Comparison of ENCODE assay signal across 14 cellular contexts in the genomic region with DNA sequence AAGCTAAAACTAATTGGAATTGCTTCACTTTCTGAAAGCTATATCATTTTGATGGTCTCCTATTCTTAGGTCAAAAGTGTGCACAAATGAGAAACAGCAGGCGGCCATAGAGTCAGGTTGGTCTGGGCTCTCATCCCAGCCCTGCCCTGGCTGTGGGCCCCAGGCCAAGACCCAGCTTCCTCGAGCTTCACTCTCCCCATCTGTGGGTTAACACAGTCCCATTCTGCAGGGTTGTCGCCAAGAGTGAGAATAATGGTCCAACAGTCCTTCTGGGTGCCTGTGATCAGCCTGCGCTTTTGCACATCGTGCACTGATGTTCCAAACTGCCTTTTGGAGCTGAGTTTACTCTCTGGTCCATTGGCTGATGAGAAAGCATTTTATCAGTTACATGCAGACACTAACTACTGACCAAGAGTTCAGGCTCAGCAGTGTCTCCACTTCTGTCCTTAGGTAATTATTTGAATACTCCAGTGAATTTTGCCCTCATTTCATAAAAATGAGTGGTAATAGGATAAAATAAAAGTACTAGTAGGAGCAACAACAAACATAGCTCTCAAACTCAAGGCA.
DNase-seq lines count a peak whose midpoint lies in the region; ATAC-seq, FAIRE-seq and TF ChIP-seq lines count a peak whose summit lies in the region.
"Had no signal": no experiment of that assay in that cellular context is flagged by ENCODE, and none has a peak within 500 bp of the region (broad histone marks: within the 10 kb centered on the region; RNA-seq: fewer than 3 reads in every experiment).

No MANE protein-coding gene starts in this region.

- TF ChIP-seq CTCF in A673 (conservative IDR thresholded peaks at IDR 0.05; ENCODE audit: low read depth, low read length) (no peak), lower lobe of right lung (IDR thresholded peaks at IDR 0.05) (no peak)

- no peaks in the 10 kb centered on the region for H3K9me3 ChIP-seq in A673 (ENCODE audit: low read depth, low read length, poor library complexity, severe bottlenecking)
- no peaks in the 10 kb centered on the region for H3K9me3 ChIP-seq in lower lobe of right lung

- no peak for FAIRE-seq in RCC 7860 (lab: Jason Lieb, UNC)

- no peak overlapping the region for H3K27ac ChIP-seq in A673 (ENCODE audit: low read depth, low read length, poor library complexity, severe bottlenecking)
- H3K27ac ChIP-seq in lower lobe of right lung = no peak overlapping the region

- H3K27me3 ChIP-seq in A673 (replicated peaks; ENCODE audit: insufficient read depth, low read depth, low read length, poor library complexity) (no peaks in the 10 kb centered on the region), lower lobe of right lung (ENCODE audit: low read depth) (no peaks in the 10 kb centered on the region)

- H3K36me3 ChIP-seq in A673 (ENCODE audit: insufficient read depth, low read length, poor library complexity, severe bottlenecking) = no peaks in the 10 kb centered on the region
- peaks cover 25% of the 10 kb centered on the region for H3K36me3 ChIP-seq in lower lobe of right lung

- CTCF ChIA-PET in A673 (lab: Charles Lee) = no interaction called here

- BruUV-seq in A673 (replicated peaks; lab: Mats Ljungman, UMichigan) = no TSS peak

- H3K4me3 ChIP-seq in A673 (ENCODE audit: low read depth, low read length, poor library complexity, severe bottlenecking) (no peak overlapping the region), lower lobe of right lung (no peak overlapping the region)

- H3K4me1 ChIP-seq in A673 (ENCODE audit: insufficient read depth, low read length, poor library complexity, severe bottlenecking) (peaks cover 25% of the 10 kb centered on the region), lower lobe of right lung (peaks cover 14% of the 10 kb centered on the region)

- DNase-seq in DMS153 treated with DMSO at 0.1 percent for 48 hours (lab: John Stamatoyannopoulos, UW; ENCODE audit: unreplicated experiment) (peak; percentile 59), NCI-H2196 (lab: John Stamatoyannopoulos, UW; ENCODE audit: unreplicated experiment) (peak; percentile 67), cerebellar cortex (ENCODE audit: low spot score) (peak; percentile 96), inferior parietal cortex (ENCODE audit: extremely low spot score) (peak; percentile 57), A673 (ENCODE audit: low spot score) (no peak), lower lobe of right lung (no peak), RCC 7860 (ENCODE audit: low spot score) (no peak)
- DNase-seq: activated CD8-positive, alpha-beta T cell treated with anti-CD3 and anti-CD28 coated beads, Interleukin-2, amount 10 ng/mL, durations not matched to agents 7 days and 5 days; CD4-positive, CD25-positive, alpha-beta regulatory T cell; effector CD4-positive, alpha-beta T cell; MM.1S; T-helper 17 cell had no signal

- no peak for ATAC-seq in HG02678 (IDR thresholded peaks at IDR 0.05; ENCODE audit: unreplicated experiment)
- ATAC-seq in lower lobe of right lung = no peak
- ATAC-seq: activated CD8-positive, alpha-beta T cell treated with anti-CD3 and anti-CD28 coated beads, Interleukin-2, amount 10 ng/mL, durations not matched to agents 7 days and 5 days; activated naive CD4-positive, alpha-beta T cell treated with anti-CD3 and anti-CD28 coated beads, Interleukin-2, amount 50 U/mL, for 72 hours; T-helper 17 cell had no signal

- intact Hi-C loops in A673 (cut with micrococcal nuclease; ENCODE audit: unreplicated experiment) (loop anchor here (5.0 kb wide), 1 partner anchor 38 kb away; no protein-coding TSS in a partner anchor), lower lobe of right lung (cut with DNase I) (no loop called here)

- POLR2A ChIA-PET in A673 (lab: Charles Lee; ENCODE audit: low non-redundant PET) = no interaction called here

Comparison
In these comparisons a context has a peak if more than half of its experiments do, and no peak if none do; other contexts are left out.
1. DNase-seq: peak in DMS153 treated with DMSO at 0.1 percent for 48 hours (single experiment), NCI-H2196 (single experiment), cerebellar cortex (single experiment) and inferior parietal cortex (single experiment); none in A673 (single experiment), lower lobe of right lung (single experiment) and RCC 7860 (single experiment).